ENCODE assay signal across 8 cellular contexts in the genomic region with DNA sequence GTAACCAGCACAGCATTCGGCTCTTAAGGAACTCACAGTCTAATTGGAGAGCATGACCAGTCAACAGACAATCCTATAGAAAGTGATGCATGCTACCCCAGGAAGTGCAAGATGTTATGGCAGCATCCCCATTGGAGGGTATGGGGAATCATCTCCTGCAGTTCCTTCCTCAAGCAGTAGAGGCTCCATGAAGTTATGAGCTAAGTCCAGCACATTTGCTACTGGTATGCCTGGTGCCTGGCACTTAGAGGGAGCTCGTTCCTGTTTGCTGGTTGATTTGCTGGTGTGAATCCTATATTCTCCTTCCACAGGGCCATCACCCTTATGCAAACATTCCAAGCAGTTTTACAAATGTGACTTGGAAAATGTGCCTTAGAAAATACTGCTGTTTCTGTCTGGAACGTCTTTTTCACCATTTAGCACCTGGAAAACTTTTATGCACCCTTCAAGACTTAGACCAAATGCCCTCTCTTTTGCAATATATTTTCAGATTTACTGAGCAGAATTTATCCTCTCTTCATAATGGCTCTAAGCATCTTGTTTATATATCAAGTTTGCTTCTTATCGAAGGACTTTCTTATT.
DNase-seq lines count a peak whose midpoint lies in the region; ATAC-seq and TF ChIP-seq lines count a peak whose summit lies in the region.

No MANE protein-coding gene starts in this region.

- no peak overlapping the region for H2BK5ac ChIP-seq in IMR-90 (ENCODE audit: low read depth, low read length, poor library complexity, severe bottlenecking)

- no peaks in the 10 kb centered on the region for H3K4me1 Mint-ChIP-seq in stimulated activated effector memory CD8-positive, alpha-beta T cell treated with anti-CD3 and anti-CD28 coated beads, Interleukin-12 subunit alpha, Interleukin-12 subunit beta, amount 100 ng/mL, for 72 hours

- H3K79me2 ChIP-seq in SK-N-SH (ENCODE audit: insufficient read depth) (no peaks in the 10 kb centered on the region), fibroblast of lung (ENCODE audit: control insufficient read depth, insufficient read depth, low read length) (no peaks in the 10 kb centered on the region)

- no peaks in the 10 kb centered on the region for H3K9me3 Mint-ChIP-seq in stimulated activated effector memory CD8-positive, alpha-beta T cell treated with anti-CD3 and anti-CD28 coated beads, Interleukin-12 subunit alpha, Interleukin-12 subunit beta, amount 100 ng/mL, for 72 hours

- H3K4me2 ChIP-seq in SK-N-SH (no peak overlapping the region), IMR-90 (ENCODE audit: low read depth, low read length) (no peak overlapping the region), fibroblast of lung (ENCODE audit: extremely low read depth, insufficient read depth, low read length) (no peak overlapping the region)

- H3K27ac Mint-ChIP-seq in stimulated activated effector memory CD8-positive, alpha-beta T cell treated with anti-CD3 and anti-CD28 coated beads, Interleukin-12 subunit alpha, Interleukin-12 subunit beta, amount 100 ng/mL, for 72 hours = no peak overlapping the region

- BruUV-seq in IMR-90 (replicated peaks; lab: Mats Ljungman, UMichigan) = no TSS peak
- BruUV-seq in Panc1 (replicated peaks; lab: Mats Ljungman, UMichigan) = no TSS peak

- H3K9me3 ChIP-seq in SK-N-SH (peaks cover 3% of the 10 kb centered on the region; the same call in 1 of the 2 replicates), IMR-90 (ENCODE audit: control insufficient read depth, insufficient read depth, low read length) (no peaks in the 10 kb centered on the region), Panc1 (ENCODE audit: control insufficient read depth, insufficient read depth, low read depth, low read length) (no peaks in the 10 kb centered on the region), fibroblast of lung (ENCODE audit: control insufficient read depth, insufficient read depth, low read depth, low read length) (no peaks in the 10 kb centered on the region)

- no peaks in the 10 kb centered on the region for H3K79me1 ChIP-seq in IMR-90 (ENCODE audit: low read depth in 1 of 2, low read length in 2 of 2)

- H3K27me3 ChIP-seq in SK-N-SH (ENCODE audit: insufficient read depth) (no peaks in the 10 kb centered on the region), IMR-90 (ENCODE audit: control insufficient read depth, insufficient read depth, low read length) (no peaks in the 10 kb centered on the region), Panc1 (ENCODE audit: control insufficient read depth, insufficient read depth, low read length) (peaks cover 2% of the 10 kb centered on the region; the same call in 1 of the 2 replicates), fibroblast of lung (ENCODE audit: control insufficient read depth, insufficient read depth, low read length) (no peaks in the 10 kb centered on the region)

- POLR2A ChIA-PET in SK-N-SH (lab: Yijun Ruan, JAX) = no interaction called here
- POLR2A ChIA-PET in IMR-90 (lab: Charles Lee; ENCODE audit: unreplicated experiment) = no interaction called here
- POLR2A ChIA-PET in Panc1 (lab: Charles Lee) = interaction anchor here (0.6 kb wide), 1 partner anchor 230 kb away, joined by 3 read pairs; no protein-coding TSS in a partner anchor

- H2AFZ ChIP-seq in SK-N-SH (ENCODE audit: low read depth) = no peak overlapping the region
- no peak overlapping the region for H2AFZ ChIP-seq in IMR-90 (replicated peaks; ENCODE audit: low read length, poor library complexity)
- H2AFZ ChIP-seq in fibroblast of lung (ENCODE audit: low read length) = no peak overlapping the region

- ATAC-seq in SK-N-SH treated with all-trans-retinoic acid at 6 μM for 48 hours (no peak), IMR-90 (ENCODE audit: low read depth) (no peak; the same call in 1 of the 2 replicates), Panc1 (peak; percentile 91), HG03442 (IDR thresholded peaks at IDR 0.05; ENCODE audit: unreplicated experiment) (no peak), HG02610 (IDR thresholded peaks at IDR 0.05; ENCODE audit: unreplicated experiment) (no peak)
- ATAC-seq in stimulated activated effector memory CD8-positive, alpha-beta T cell treated with anti-CD3 and anti-CD28 coated beads, Interleukin-12 subunit alpha, Interleukin-12 subunit beta, amount 100 ng/mL, for 72 hours = peak; percentile 51

- TF ChIP-seq CTCF in SK-N-SH (IDR thresholded peaks at IDR 0.05) (peak; percentile 24), IMR-90 (conservative IDR thresholded peaks at IDR 0.05; ENCODE audit: low read depth, low read length) (peak; percentile 25; the same call in 1 of the 2 replicates), Panc1 (IDR thresholded peaks at IDR 0.05) (peak; percentile 71), fibroblast of lung (conservative IDR thresholded peaks at IDR 0.05 in 1 of 2, IDR thresholded peaks at IDR 0.05 in 1 of 2; ENCODE audit: low read depth in 1 of 2, low read length in 2 of 2) (peak in 1 of 2 donors; percentile 13)

- no peak overlapping the region for H4K8ac ChIP-seq in IMR-90 (ENCODE audit: low read depth in 2 of 2, low read length in 2 of 2)

- H3K18ac ChIP-seq in IMR-90 (ENCODE audit: low read depth, low read length) = no peak overlapping the region

- no peaks in the 10 kb centered on the region for H3K36me3 Mint-ChIP-seq in stimulated activated effector memory CD8-positive, alpha-beta T cell treated with anti-CD3 and anti-CD28 coated beads, Interleukin-12 subunit alpha, Interleukin-12 subunit beta, amount 100 ng/mL, for 72 hours

- no peak overlapping the region for H2BK120ac ChIP-seq in IMR-90 (ENCODE audit: low read depth, low read length)

- H3K4me3 Mint-ChIP-seq in stimulated activated effector memory CD8-positive, alpha-beta T cell treated with anti-CD3 and anti-CD28 coated beads, Interleukin-12 subunit alpha, Interleukin-12 subunit beta, amount 100 ng/mL, for 72 hours = no peak overlapping the region

- H3K23ac ChIP-seq in IMR-90 (ENCODE audit: low read depth, low read length) = no peak overlapping the region

- no peak overlapping the region for H3K14ac ChIP-seq in IMR-90 (replicated peaks; ENCODE audit: low read depth, low read length)

- no peaks in the 10 kb centered on the region for H3F3A ChIP-seq in SK-N-SH (replicated peaks; ENCODE audit: insufficient read depth)

- H3K4me3 ChIP-seq in SK-N-SH (ENCODE audit: low read depth in 2 of 2, low read length in 1 of 2) (no peak overlapping the region), IMR-90 (ENCODE audit: insufficient read depth, low read depth, low read length) (no peak overlapping the region), Panc1 (ENCODE audit: low read depth in 2 of 2, low read length in 2 of 2) (no peak overlapping the region), fibroblast of lung (replicated peaks in 1 of 4; ENCODE audit: control extremely low read depth in 1 of 4, insufficient read depth in 1 of 4, low read depth in 3 of 4, low read length in 4 of 4) (no peak overlapping the region)

- no peak overlapping the region for H3K56ac ChIP-seq in IMR-90 (ENCODE audit: extremely low read depth, insufficient read depth, low read length)

- intact Hi-C loops in IMR-90 (cut with micrococcal nuclease) (loop anchor here (5.0 kb wide), 1 partner anchor 519 kb away; no protein-coding TSS in a partner anchor), Panc1 (cut with micrococcal nuclease; ENCODE audit: unreplicated experiment) (loop anchor here (10.0 kb wide), 1 partner anchor 462 kb away; no protein-coding TSS in a partner anchor)

- H4K20me1 ChIP-seq in SK-N-SH (ENCODE audit: insufficient read depth) (no peaks in the 10 kb centered on the region), IMR-90 (ENCODE audit: insufficient read depth, low read length) (no peaks in the 10 kb centered on the region), fibroblast of lung (ENCODE audit: control insufficient read depth, extremely low read depth, insufficient read depth, low read length) (no peaks in the 10 kb centered on the region)

- no peak overlapping the region for H4K91ac ChIP-seq in IMR-90 (ENCODE audit: insufficient read depth, low read depth, low read length)

- no peaks in the 10 kb centered on the region for H3K9me1 ChIP-seq in IMR-90 (ENCODE audit: insufficient read depth, low read length)

- H3K4me1 ChIP-seq in SK-N-SH (ENCODE audit: control insufficient read depth in 1 of 2, insufficient read depth in 2 of 2, low read depth in 1 of 2, low read length in 1 of 2) (no peaks in the 10 kb centered on the region; a peak in 1 of 4 replicates), IMR-90 (ENCODE audit: control insufficient read depth, insufficient read depth, low read length) (no peaks in the 10 kb centered on the region), Panc1 (ENCODE audit: control insufficient read depth, insufficient read depth, low read length) (no peaks in the 10 kb centered on the region), fibroblast of lung (ENCODE audit: control insufficient read depth, extremely low read depth, insufficient read depth, low read length) (no peaks in the 10 kb centered on the region)

- H2AK5ac ChIP-seq in IMR-90 (ENCODE audit: low read depth, low read length) = no peak overlapping the region

- H3K9me2 ChIP-seq in SK-N-SH = no peaks in the 10 kb centered on the region

- no peak overlapping the region for H2AK9ac ChIP-seq in IMR-90 (replicated peaks; ENCODE audit: low read depth, low read length, poor library complexity)

- H3K4ac ChIP-seq in IMR-90 (ENCODE audit: low read depth, low read length) = no peak overlapping the region

- TF ChIP-seq RAD21 in SK-N-SH (IDR thresholded peaks at IDR 0.05; ENCODE audit: low read length) (peak; percentile 68), IMR-90 (IDR thresholded peaks at IDR 0.05; ENCODE audit: low read length) (no peak)

- DNase-seq in SK-N-SH = peak; percentile 46
- peak; percentile 18 for DNase-seq in IMR-90
- DNase-seq in Panc1 (ENCODE audit: low read depth, low spot score) = peak; percentile 22
- DNase-seq in fibroblast of lung (ENCODE audit: low read depth in 2 of 2) = peak; percentile 1 to 15
- DNase-seq in stimulated activated effector memory CD8-positive, alpha-beta T cell treated with anti-CD3 and anti-CD28 coated beads, Interleukin-12 subunit alpha, Interleukin-12 subunit beta, amount 100 ng/mL, for 72 hours (ENCODE audit: low spot score in 2 of 2) = no peak

- H3K36me3 ChIP-seq in SK-N-SH (replicated peaks in 1 of 2; ENCODE audit: control insufficient read depth in 1 of 2, insufficient read depth in 2 of 2, low read length in 1 of 2) = no peaks in the 10 kb centered on the region
- H3K36me3 ChIP-seq in IMR-90 (ENCODE audit: control insufficient read depth, insufficient read depth, low read length) = no peaks in the 10 kb centered on the region
- H3K36me3 ChIP-seq in Panc1 (ENCODE audit: control insufficient read depth, insufficient read depth, low read length) = no peaks in the 10 kb centered on the region
- no peaks in the 10 kb centered on the region for H3K36me3 ChIP-seq in fibroblast of lung (ENCODE audit: control insufficient read depth, insufficient read depth, low read length)

- CTCF ChIA-PET in SK-N-SH (lab: Yijun Ruan, JAX) (interaction anchor here (0.6 to 6.8 kb wide), 45 partner anchors 9 to 1647 kb away, joined by 3 to 106 read pairs (median 4); a partner anchor contains a TSS), IMR-90 (lab: Yijun Ruan, JAX) (interaction anchor here (1.3 to 1.4 kb wide), 2 partner anchors 12 to 14 kb away, joined by 3 to 5 read pairs; no protein-coding TSS in a partner anchor), Panc1 (lab: Charles Lee) (interaction anchor here (0.6 to 0.7 kb wide), 4 partner anchors 201 to 519 kb away, joined by 3 to 6 read pairs (median 4); no protein-coding TSS in a partner anchor)

- H3K9ac ChIP-seq in SK-N-SH (no peak overlapping the region), IMR-90 (ENCODE audit: low read depth, low read length) (no peak overlapping the region), fibroblast of lung (ENCODE audit: insufficient read depth, low read length) (no peak overlapping the region)

- in situ Hi-C loops in IMR-90 (cut with MboI; ENCODE audit: low sequenced_read_pairs) (no loop called here), Panc1 (cut with HindIII; ENCODE audit: low pct_unique_long_range_greater_than_20kb, low sequenced_read_pairs) (no loop called here)

- no peak for TF ChIP-seq POLR2A in IMR-90 (IDR thresholded peaks at IDR 0.05; ENCODE audit: low read depth, low read length)

- H2BK20ac ChIP-seq in IMR-90 (ENCODE audit: low read depth, low read length) = no peak overlapping the region

- dilution Hi-C loops in IMR-90 (cut with HindIII; ENCODE audit: low sequenced_read_pairs, unreplicated experiment) = no loop called here

- no peak overlapping the region for H2BK15ac ChIP-seq in IMR-90 (ENCODE audit: low read depth, low read length)

- TF ChIP-seq EP300 in SK-N-SH (IDR thresholded peaks at IDR 0.05; ENCODE audit: borderline replicate concordance in 1 of 2, low read depth in 1 of 2, low read length in 1 of 2) = no peak

- no peak overlapping the region for H4K5ac ChIP-seq in IMR-90 (ENCODE audit: low read depth, low read length)

- H3K27ac ChIP-seq in SK-N-SH (ENCODE audit: low read depth in 2 of 2, low read length in 1 of 2) = no peak overlapping the region
- H3K27ac ChIP-seq in IMR-90 (ENCODE audit: insufficient read depth, low read length) = no peak overlapping the region
- H3K27ac ChIP-seq in Panc1 (ENCODE audit: low read length) = no peak overlapping the region
- no peak overlapping the region for H3K27ac ChIP-seq in fibroblast of lung (ENCODE audit: insufficient read depth, low read length)

- WGBS in SK-N-SH (ENCODE audit: low lambda C conversion rate) = 27% methylated on average over 4 of the region's 4 CpGs
- WGBS in IMR-90 (ENCODE audit: extremely low coverage in 2 of 2, insufficient read length in 1 of 2), 2 experiments = no CpG with 5 or more reads among the region's 4 CpGs

Comparison
In these comparisons a context has a peak if more than half of its experiments do, and no peak if none do; other contexts are left out.
1. DNase-seq: peak in SK-N-SH (single experiment), IMR-90 (single experiment), Panc1 (single experiment) and fibroblast of lung (2 of 2); none in stimulated activated effector memory CD8-positive, alpha-beta T cell treated with anti-CD3 and anti-CD28 coated beads, Interleukin-12 subunit alpha, Interleukin-12 subunit beta, amount 100 ng/mL, for 72 hours (0 of 2).
2. ATAC-seq: peak in Panc1 (single experiment) and stimulated activated effector memory CD8-positive, alpha-beta T cell treated with anti-CD3 and anti-CD28 coated beads, Interleukin-12 subunit alpha, Interleukin-12 subunit beta, amount 100 ng/mL, for 72 hours (single experiment); none in SK-N-SH treated with all-trans-retinoic acid at 6 μM for 48 hours (single experiment), IMR-90 (single experiment), HG03442 (single experiment) and HG02610 (single experiment).